ENCODE assay signal across 1 cellular context in genomic region chr10:49605939-49606509, GRCh38.
TF ChIP-seq lines count a peak whose summit lies in the region.

No MANE protein-coding gene starts in this region.

TF ChIP-seq in WTC11, 78 proteins besides CTCF, POLR2A, EP300 and RAD21 (continued from another document):
- TF ChIP-seq ARID4B (CRISPR knock-in tag; IDR thresholded peaks at IDR 0.05; ENCODE audit: borderline replicate concordance): no peak
